In the genomic region with DNA sequence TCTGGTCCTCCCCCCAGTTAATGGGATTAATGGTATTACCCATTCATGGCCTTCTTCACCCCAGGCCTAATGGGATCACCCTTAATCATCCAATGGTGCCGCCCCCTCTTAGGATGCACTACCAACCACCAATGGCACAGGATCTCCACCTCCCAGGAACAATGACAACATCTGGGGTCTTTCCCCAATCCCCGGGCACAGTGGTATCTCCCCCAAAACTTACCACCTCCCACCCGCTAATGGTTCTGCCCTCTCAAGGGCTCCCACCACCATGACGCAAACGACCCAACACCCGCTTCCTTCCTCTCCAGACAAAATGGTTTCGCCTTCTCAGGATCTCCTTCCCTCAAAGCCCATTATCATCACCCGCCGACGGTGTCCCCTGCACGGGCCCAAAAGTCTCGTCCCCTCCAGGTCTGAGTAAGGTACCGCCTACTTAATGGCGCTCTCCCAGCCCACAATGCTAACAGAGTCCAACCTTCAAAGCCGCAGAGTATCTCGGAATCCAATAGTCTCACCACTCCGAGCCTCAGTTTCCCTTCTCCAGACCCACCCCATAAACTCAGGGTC, we compare ENCODE assay signal across 8 cellular contexts. TPM values are rescaled to one million over a fixed set of nuclear protein-coding genes. Genes with fewer than 3 reads are reported as not detected.
A peak's percentile ranks its signal among the peaks of the same experiment; 100 is the strongest.
DNase-seq lines count a peak whose midpoint lies in the region; ATAC-seq and TF ChIP-seq lines count a peak whose summit lies in the region.

No MANE protein-coding gene starts in this region.

- no peaks in the 10 kb centered on the region for H4K20me1 ChIP-seq in HCT116 (ENCODE audit: insufficient read depth)

- H3K27me3 ChIP-seq in HCT116 (ENCODE audit: insufficient read depth, low read length) (no peaks in the 10 kb centered on the region), liver (ENCODE audit: control insufficient read depth in 4 of 4, insufficient read depth in 4 of 4, low read length in 3 of 4) (no peaks in the 10 kb centered on the region)

- intact Hi-C loops in HCT116 (cut with micrococcal nuclease), result loop anchor here (5.0 kb wide), 1 partner anchor 41 kb away; the partner anchor contains the start of gene TFE3

- peaks cover 5% of the 10 kb centered on the region; the same call in 1 of the 2 replicates for H3K79me2 ChIP-seq in HCT116 (ENCODE audit: insufficient read depth, low read length)

- no peak overlapping the region for H2AFZ ChIP-seq in HCT116 (ENCODE audit: low read depth, low read length, poor library complexity, severe bottlenecking)

- peak; percentile 61 for ATAC-seq in HCT116

- TF ChIP-seq POLR2A in HCT116 (IDR thresholded peaks at IDR 0.05; ENCODE audit: borderline replicate concordance, extremely low read depth, insufficient read depth, insufficient read length), result no peak

- H3K9ac ChIP-seq in HCT116 (ENCODE audit: low read length) (peak overlapping the region; percentile 69), liver (ENCODE audit: low read depth in 1 of 2, low read length in 2 of 2) (peak overlapping the region; percentile 58 to 79)

- CTCF ChIA-PET in HCT116 (lab: Charles Lee), result no interaction called here

- POLR2A ChIA-PET in HCT116 (lab: Charles Lee), result interaction anchor here (0.6 to 1.0 kb wide), 2 partner anchors 34 to 40 kb away, joined by 4 read pairs; no protein-coding TSS in a partner anchor

- BruUV-seq in HCT116 (replicated peaks; lab: Mats Ljungman, UMichigan), result TSS peak; percentile 57

- no peaks in the 10 kb centered on the region for H3K9me3 ChIP-seq in HCT116 (ENCODE audit: control insufficient read depth in 1 of 2, insufficient read depth in 1 of 2, low read depth in 1 of 2, low read length in 2 of 2)
- H3K9me3 ChIP-seq in liver (ENCODE audit: control insufficient read depth in 4 of 4, low read length in 3 of 4), result no peaks in the 10 kb centered on the region

- peak overlapping the region; percentile 78 to 86 for H3K4me3 ChIP-seq in HCT116 (replicated peaks in 1 of 2; ENCODE audit: low read depth in 1 of 2, low read length in 2 of 2)
- peak overlapping the region; percentile 58 to 97 (median 71) for H3K4me3 ChIP-seq in liver (ENCODE audit: low read depth in 1 of 3, low read length in 3 of 3)

- TF ChIP-seq RAD21 in HCT116 (IDR thresholded peaks at IDR 0.05; ENCODE audit: low read depth), result no peak
- no peak for TF ChIP-seq RAD21 in liver (IDR thresholded peaks at IDR 0.05)

- WGBS in liver, result 2% methylated on average over 17 of the region's 17 CpGs

- RAD21 ChIA-PET in HCT116 (lab: Charles Lee; ENCODE audit: low non-redundant PET in 1 of 2, low total read pairs in 2 of 2, uncharacterized antibody in 2 of 2, unreplicated experiment in 2 of 2), result no interaction called here

- H3K4me2 ChIP-seq in HCT116 (ENCODE audit: low read length), result peak overlapping the region; percentile 78

- H3K4me1 ChIP-seq in HCT116 (ENCODE audit: control insufficient read depth in 1 of 2, insufficient read depth in 2 of 2, low read length in 2 of 2), result peaks cover 0 to 10% of the 10 kb centered on the region in 2 experiments; a peak in 1 of 4 replicates
- H3K4me1 ChIP-seq in liver (ENCODE audit: control insufficient read depth in 4 of 4, insufficient read depth in 4 of 4, low read length in 3 of 4), result peaks cover 1 to 8% (median 5%) of the 10 kb centered on the region in 4 donors

- peak; percentile 20 for DNase-seq in GF-D8 (lab: John Stamatoyannopoulos, UW)
- peak; percentile 7 for DNase-seq in HCT116 (ENCODE audit: low read depth, low spot score)
- DNase-seq in NAMALWA (ENCODE audit: low spot score), result peak; percentile 66
- DNase-seq in activated CD4-positive, alpha-beta T cell treated with anti-CD3 and anti-CD28 coated beads for 1 hour, result peak; percentile 12
- DNase-seq in dermis blood vessel endothelial cell, result peak; percentile 66
- DNase-seq in stimulated activated CD4-positive, alpha-beta T cell treated with anti-CD3 and anti-CD28 coated beads, TNF-alpha, amount 100 ng/mL, for 48 hours (ENCODE audit: low read depth in 3 of 3), result peak; percentile 2 to 33 (median 30)
- no peak for DNase-seq in cerebellar nuclear complex (lab: John Stamatoyannopoulos, UW)

- H3K9me2 ChIP-seq in HCT116 (ENCODE audit: insufficient read depth), result no peaks in the 10 kb centered on the region

- H3K27ac ChIP-seq in HCT116 (ENCODE audit: low read depth, low read length) (peak overlapping the region; percentile 81), liver (ENCODE audit: low read depth in 1 of 2, low read length in 2 of 2) (peak overlapping the region; percentile 74)

- no peak for TF ChIP-seq CTCF in HCT116 (IDR thresholded peaks at IDR 0.05 in 2 of 3, conservative IDR thresholded peaks at IDR 0.05 in 1 of 3; ENCODE audit: borderline replicate concordance in 1 of 3, insufficient read depth in 1 of 3, low read depth in 2 of 3, low read length in 2 of 3)
- TF ChIP-seq CTCF in liver (IDR thresholded peaks at IDR 0.05; ENCODE audit: low read depth, low read length, missing input control), result no peak

- H3K36me3 ChIP-seq in HCT116 (ENCODE audit: control insufficient read depth in 1 of 2, insufficient read depth in 2 of 2, low read length in 2 of 2), result no peaks in the 10 kb centered on the region
- peaks cover 3 to 9% (median 8%) of the 10 kb centered on the region in 4 donors for H3K36me3 ChIP-seq in liver (ENCODE audit: control insufficient read depth in 4 of 4, insufficient read depth in 3 of 4, low read depth in 1 of 4, low read length in 3 of 4)

TF ChIP-seq in HCT116, 20 proteins besides CTCF, POLR2A, EP300 and RAD21:
- TF ChIP-seq CBX3 (IDR thresholded peaks at IDR 0.05; ENCODE audit: low read depth) (no peak), EZH2 (IDR thresholded peaks at IDR 0.05) (no peak), ATF3 (IDR thresholded peaks at IDR 0.05) (no peak), MAX (IDR thresholded peaks at IDR 0.05) (0 out of 2 replicates have a peak, but pooled peaks have one; percentile 14), EZH2phosphoT487 (IDR thresholded peaks at IDR 0.05; ENCODE audit: borderline replicate concordance) (no peak)

TF ChIP-seq in liver, 16 proteins besides CTCF, POLR2A, EP300 and RAD21:
- TF ChIP-seq FOXA1 (IDR thresholded peaks at IDR 0.05) (no peak), HNF4G (IDR thresholded peaks at IDR 0.05) (no peak), YY1 (IDR thresholded peaks at IDR 0.05) (no peak), NR2F2 (IDR thresholded peaks at IDR 0.05) (no peak), EGR1 (IDR thresholded peaks at IDR 0.05; ENCODE audit: low read depth in 2 of 2) (no peak), RXRA (IDR thresholded peaks at IDR 0.05) (no peak)
- TF ChIP-seq, protein P1, sequence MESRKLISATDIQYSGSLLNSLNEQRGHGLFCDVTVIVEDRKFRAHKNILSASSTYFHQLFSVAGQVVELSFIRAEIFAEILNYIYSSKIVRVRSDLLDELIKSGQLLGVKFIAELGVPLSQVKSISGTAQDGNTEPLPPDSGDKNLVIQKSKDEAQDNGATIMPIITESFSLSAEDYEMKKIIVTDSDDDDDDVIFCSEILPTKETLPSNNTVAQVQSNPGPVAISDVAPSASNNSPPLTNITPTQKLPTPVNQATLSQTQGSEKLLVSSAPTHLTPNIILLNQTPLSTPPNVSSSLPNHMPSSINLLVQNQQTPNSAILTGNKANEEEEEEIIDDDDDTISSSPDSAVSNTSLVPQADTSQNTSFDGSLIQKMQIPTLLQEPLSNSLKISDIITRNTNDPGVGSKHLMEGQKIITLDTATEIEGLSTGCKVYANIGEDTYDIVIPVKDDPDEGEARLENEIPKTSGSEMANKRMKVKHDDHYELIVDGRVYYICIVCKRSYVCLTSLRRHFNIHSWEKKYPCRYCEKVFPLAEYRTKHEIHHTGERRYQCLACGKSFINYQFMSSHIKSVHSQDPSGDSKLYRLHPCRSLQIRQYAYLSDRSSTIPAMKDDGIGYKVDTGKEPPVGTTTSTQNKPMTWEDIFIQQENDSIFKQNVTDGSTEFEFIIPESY (IDR thresholded peaks at IDR 0.05), result no peak

RNA-seq across cellular contexts. Expression of gene GRIPAP1, which starts 0.5 kb away (rescaled TPM):
- total RNA-seq in HCT116 (2021; ENCODE audit: unreplicated experiment) (39.4 TPM), dermis blood vessel endothelial cell (29.7 and 30.8 TPM in 2 replicates), liver (10 to 100 TPM; 14.1 to 21.3 TPM)
- 35.3 and 36.6 TPM in 2 replicates for polyA plus RNA-seq in HCT116 (2012)
- 10 to 100 TPM; 15.4 to 17.3 TPM for polyA plus RNA-seq in liver

RNA-seq across cellular contexts. Expression of gene KCND1, which starts 30.0 kb away (rescaled TPM):
- total RNA-seq in HCT116 (2021; ENCODE audit: unreplicated experiment), result 5.5 TPM
- 2.8 and 3.3 TPM in 2 replicates for polyA plus RNA-seq in HCT116 (2012)
- 0.34 and 0.79 TPM in 2 replicates for total RNA-seq in dermis blood vessel endothelial cell
- total RNA-seq in liver, result 1 to 10 TPM in 1 of 2 donors, under 1 TPM in 1; 0.28 to 1.1 TPM
- polyA plus RNA-seq in liver, result under 1 TPM; 0.17 to 0.28 TPM

RNA-seq across cellular contexts. Expression of gene TFE3, which starts 41.6 kb away (rescaled TPM):
- total RNA-seq in HCT116 (2021; ENCODE audit: unreplicated experiment) (17.1 TPM), dermis blood vessel endothelial cell (22.8 and 32.2 TPM in 2 replicates), liver (10 to 100 TPM in 1 of 2 donors, 1 to 10 TPM in 1; 9.5 to 17.1 TPM)
- polyA plus RNA-seq in HCT116 (2012), result 21.1 and 24.9 TPM in 2 replicates
- 10 to 100 TPM in 1 of 2 donors, 1 to 10 TPM in 1; 8.6 to 22.4 TPM for polyA plus RNA-seq in liver

RNA-seq across cellular contexts. Expression of gene OTUD5, which starts 44.2 kb away (rescaled TPM):
- 42.6 TPM for total RNA-seq in HCT116 (2021; ENCODE audit: unreplicated experiment)
- 48.8 and 53.0 TPM in 2 replicates for polyA plus RNA-seq in HCT116 (2012)
- total RNA-seq in dermis blood vessel endothelial cell, result 29.4 and 38.2 TPM in 2 replicates
- 10 to 100 TPM; 17.0 to 29.3 TPM for total RNA-seq in liver
- polyA plus RNA-seq in liver, result 10 to 100 TPM in 1 of 2 donors, 1 to 10 TPM in 1; 9.3 to 18.8 TPM

RNA-seq across cellular contexts. Expression of gene CCDC120, which starts 57.2 kb away (rescaled TPM):
- total RNA-seq in HCT116 (2021; ENCODE audit: unreplicated experiment) (13.5 TPM), dermis blood vessel endothelial cell (0.85 and 1.4 TPM in 2 replicates), liver (1 to 10 TPM; 1.0 to 1.9 TPM)
- polyA plus RNA-seq in HCT116 (2012), result 8.9 and 9.0 TPM in 2 replicates
- 1 to 10 TPM; 1.3 to 3.4 TPM for polyA plus RNA-seq in liver

Comparison
In these comparisons a context has a peak if more than half of its experiments do, and no peak if none do; other contexts are left out.
1. DNase-seq: peak in GF-D8 (single experiment), HCT116 (single experiment), NAMALWA (single experiment), activated CD4-positive, alpha-beta T cell treated with anti-CD3 and anti-CD28 coated beads for 1 hour (single experiment), dermis blood vessel endothelial cell (single experiment) and stimulated activated CD4-positive, alpha-beta T cell treated with anti-CD3 and anti-CD28 coated beads, TNF-alpha, amount 100 ng/mL, for 48 hours (3 of 3); none in cerebellar nuclear complex (0 of 2).